16 cellular contexts compared by ENCODE assay signal in the genomic region with DNA sequence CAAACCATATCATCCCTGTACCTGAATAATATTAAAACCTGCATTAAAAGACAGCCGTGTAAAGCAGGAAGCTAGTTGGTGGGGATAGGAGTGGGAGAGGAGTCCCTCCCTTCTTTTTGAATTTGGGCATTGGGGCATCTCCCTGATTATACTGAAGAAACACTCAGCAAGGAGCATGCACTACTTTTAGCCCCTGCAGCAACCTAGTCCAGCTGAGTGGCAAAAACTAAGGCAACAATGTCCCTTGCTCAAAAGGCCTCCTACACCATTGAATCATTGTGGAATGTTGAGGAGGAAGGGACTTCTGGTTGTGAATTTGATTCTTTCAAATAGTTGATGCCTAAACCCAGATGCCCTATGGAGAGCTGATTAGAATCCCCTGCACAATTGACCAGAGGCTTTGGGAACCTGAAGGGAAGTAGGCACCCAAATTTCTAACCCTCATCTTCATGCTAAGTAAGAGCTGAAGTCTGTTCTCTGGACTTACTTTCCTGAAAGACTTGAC.
"Had no signal": no experiment of that assay in that cellular context is flagged by ENCODE, and none has a peak within 500 bp of the region (broad histone marks: within the 10 kb centered on the region; RNA-seq: fewer than 3 reads in every experiment).

No MANE protein-coding gene starts in this region.

- H3K4me1 ChIP-seq: upper lobe of right lung had no signal

- DNase-seq: activated CD4-positive, alpha-beta T cell treated with anti-CD3 and anti-CD28 coated beads, Interleukin-2, amount 10 ng/mL, durations not matched to agents 7 days and 5 days; activated CD8-positive, alpha-beta memory T cell treated with anti-CD3 and anti-CD28 coated beads, Interleukin-2, amount 10 ng/mL, durations not matched to agents 7 days and 5 days; activated CD8-positive, alpha-beta T cell treated with anti-CD3 and anti-CD28 coated beads for 36 hours; activated gamma-delta T cell; activated naive CD4-positive, alpha-beta T cell treated with anti-CD3 and anti-CD28 coated beads, Interleukin-2, amount 50 U/mL, for 16 hours; activated naive CD8-positive, alpha-beta T cell treated with anti-CD3 and anti-CD28 coated beads, Interleukin-2, amount 50 U/mL, for 24 hours; effector CD8-positive, alpha-beta T cell; kidney; nephron progenitor cell; stimulated activated CD4-positive, alpha-beta T cell treated with anti-CD3 and anti-CD28 coated beads, Interleukin-4, amount 100 ng/mL, for 1 hour; stimulated activated naive CD4-positive, alpha-beta T cell treated with Interleukin-2 at 50 U/mL for 16 hours; thyroid gland; upper lobe of right lung had no signal

- ATAC-seq: activated CD4-positive, CD25-positive, alpha-beta regulatory T cell treated with anti-CD3 and anti-CD28 coated beads, Interleukin-2, amount 50 U/mL, for 24 hours; activated CD8-positive, alpha-beta memory T cell treated with anti-CD3 and anti-CD28 coated beads, Interleukin-2, amount 10 ng/mL, durations not matched to agents 7 days and 5 days; activated CD8-positive, alpha-beta T cell treated with anti-CD3 and anti-CD28 coated beads for 36 hours; activated naive CD8-positive, alpha-beta T cell treated with anti-CD3 and anti-CD28 coated beads, Interleukin-2, amount 50 U/mL, for 24 hours; SK-N-SH treated with all-trans-retinoic acid at 6 μM for 48 hours; upper lobe of right lung had no signal

- H3K9me3 ChIP-seq: thyroid gland, upper lobe of right lung had no signal

- H3K27me3 ChIP-seq: thyroid gland, upper lobe of right lung had no signal

- H3K4me3 ChIP-seq: thyroid gland, upper lobe of right lung had no signal

- H3K36me3 ChIP-seq: thyroid gland, upper lobe of right lung had no signal

- H3K27ac ChIP-seq: VCaP had no signal
